ENCODE assay signal across 10 cellular contexts in genomic region chr9:133876144-133876543, GRCh38.
DNase-seq lines count a peak whose midpoint lies in the region; ATAC-seq and TF ChIP-seq lines count a peak whose summit lies in the region.
"Had no signal": no experiment of that assay in that cellular context is flagged by ENCODE, and none has a peak within 500 bp of the region (broad histone marks: within the 10 kb centered on the region; RNA-seq: fewer than 3 reads in every experiment).

No MANE protein-coding gene starts in this region.

- H3K9me3 ChIP-seq in WERI-Rb-1 (ENCODE audit: severe bottlenecking) (no peaks in the 10 kb centered on the region), iPS DF 6.9 (ENCODE audit: control insufficient read depth, insufficient read depth, low read length) (no peaks in the 10 kb centered on the region)
- H3K9me3 ChIP-seq: sigmoid colon had no signal

- peaks cover 8% of the 10 kb centered on the region for H3K36me3 ChIP-seq in WERI-Rb-1
- H3K36me3 ChIP-seq in iPS DF 6.9 (ENCODE audit: control insufficient read depth, insufficient read depth, low read length) = no peaks in the 10 kb centered on the region
- H3K36me3 ChIP-seq: sigmoid colon had no signal

- H3K4me1 ChIP-seq in iPS DF 6.9 (ENCODE audit: control insufficient read depth, insufficient read depth, low read length) = peaks cover 2% of the 10 kb centered on the region; the same call in 1 of the 2 replicates
- H3K4me1 ChIP-seq: sigmoid colon had no signal

- no CpG with 5 or more reads among the region's 11 CpGs for WGBS in iPS DF 6.9 (ENCODE audit: insufficient coverage, insufficient read length)

- DNase-seq in AG04449 (ENCODE audit: low read depth, low spot score) = no peak
- no peak for DNase-seq in GM12864 (ENCODE audit: low read depth)
- DNase-seq in WERI-Rb-1 = peak; percentile 55
- peak; percentile 25 for DNase-seq in iPS DF 6.9 (ENCODE audit: low read depth, low spot score)
- DNase-seq in germinal center (ENCODE audit: low spot score) = no peak
- DNase-seq in NCI-H226 = no peak
- no peak for DNase-seq in globus pallidus (ENCODE audit: low spot score)
- DNase-seq: dermis blood vessel endothelial cell, sigmoid colon had no signal

- no peak for ATAC-seq in GM19023 (IDR thresholded peaks at IDR 0.05; ENCODE audit: unreplicated experiment)

- no peak overlapping the region for H3K4me3 ChIP-seq in AG04449 (ENCODE audit: low read depth, low read length)
- H3K4me3 ChIP-seq in GM12864 (ENCODE audit: low read depth, low read length) = no peak overlapping the region
- H3K4me3 ChIP-seq in WERI-Rb-1 (ENCODE audit: low read depth, low read length) = no peak overlapping the region
- H3K4me3 ChIP-seq in iPS DF 6.9 (ENCODE audit: low read length) = no peak overlapping the region
- H3K4me3 ChIP-seq: sigmoid colon had no signal

- POLR2A ChIA-PET in AG04449 (lab: Yijun Ruan, JAX) = no interaction called here

- CTCF ChIA-PET in AG04449 (lab: Yijun Ruan, JAX) = interaction anchor here (3.5 kb wide), 1 partner anchor 118 kb away, joined by 20 read pairs; no protein-coding TSS in a partner anchor

- no peaks in the 10 kb centered on the region for H3K27me3 ChIP-seq in WERI-Rb-1 (ENCODE audit: insufficient read depth, low read depth, severe bottlenecking)
- no peaks in the 10 kb centered on the region for H3K27me3 ChIP-seq in iPS DF 6.9 (ENCODE audit: control insufficient read depth, insufficient read depth, low read length)
- H3K27me3 ChIP-seq: sigmoid colon had no signal

- H3K27ac ChIP-seq in WERI-Rb-1 = no peak overlapping the region
- no peak overlapping the region for H3K27ac ChIP-seq in iPS DF 6.9 (ENCODE audit: low read length)
- H3K27ac ChIP-seq: sigmoid colon had no signal

- TF ChIP-seq CTCF in AG04449 (IDR thresholded peaks at IDR 0.05; ENCODE audit: insufficient read depth, low read length, missing control alignments) (peak; percentile 25), GM12864 (IDR thresholded peaks at IDR 0.05; ENCODE audit: low read depth, low read length, missing control alignments) (peak; percentile 16), WERI-Rb-1 (IDR thresholded peaks at IDR 0.05; ENCODE audit: low read depth, low read length) (peak; percentile 54; the same call in 1 of the 2 replicates)

Comparison
In these comparisons a context has a peak if more than half of its experiments do, and no peak if none do; other contexts are left out.
1. DNase-seq: peak in WERI-Rb-1 (single experiment) and iPS DF 6.9 (single experiment); none in AG04449 (single experiment), GM12864 (single experiment), germinal center (single experiment), NCI-H226 (single experiment) and globus pallidus (single experiment).
2. Peak in every context shown above with its lines, with median percentiles within 50 percentile points of each other: CTCF ChIP-seq.